ENCODE assay signal across 8 cellular contexts in the genomic region with DNA sequence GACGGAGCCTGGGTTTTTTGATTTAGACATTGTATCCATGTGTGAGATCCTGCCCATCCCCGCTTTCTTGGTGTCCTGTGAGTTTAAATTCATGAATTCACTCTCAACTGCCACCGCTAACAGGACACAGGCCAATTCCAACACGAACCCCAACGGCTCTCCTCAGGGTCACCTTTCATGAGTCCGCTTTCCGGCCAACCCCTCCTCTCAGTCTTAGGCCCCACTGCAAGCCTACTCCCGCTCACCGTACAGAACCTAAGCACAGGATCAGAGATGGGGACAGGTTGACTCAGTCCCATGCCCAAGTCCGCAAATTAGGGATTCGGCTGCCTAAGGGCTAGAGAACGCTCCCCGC. TPM values are rescaled to one million over a fixed set of nuclear protein-coding genes. Genes with fewer than 3 reads are reported as not detected.
A peak's percentile ranks its signal among the peaks of the same experiment; 100 is the strongest.
DNase-seq lines count a peak whose midpoint lies in the region; ATAC-seq and TF ChIP-seq lines count a peak whose summit lies in the region.

No MANE protein-coding gene starts in this region.

- no peak overlapping the region for H3K4me2 ChIP-seq in Karpas-422 (ENCODE audit: low read depth, low read length, poor library complexity, severe bottlenecking)

- H3K9me3 ChIP-seq in heart left ventricle (no peaks in the 10 kb centered on the region), right lobe of liver (no peaks in the 10 kb centered on the region), Karpas-422 (ENCODE audit: low read length) (no peaks in the 10 kb centered on the region)

- no peak overlapping the region for H3K9ac ChIP-seq in Karpas-422 (ENCODE audit: low read length)

- TF ChIP-seq POLR2A in heart left ventricle (IDR thresholded peaks at IDR 0.05) (no peak), right lobe of liver (IDR thresholded peaks at IDR 0.05) (no peak)

- H3K9me2 ChIP-seq in Karpas-422 (replicated peaks; ENCODE audit: insufficient read depth, low read length) = no peaks in the 10 kb centered on the region

- peak overlapping the region; percentile 62 for H3K27ac Mint-ChIP-seq in activated naive CD8-positive, alpha-beta T cell treated with anti-CD3 and anti-CD28 coated beads, Interleukin-2, amount 10 ng/mL, durations not matched to agents 7 days and 5 days

- TF ChIP-seq CTCF in heart left ventricle (IDR thresholded peaks at IDR 0.05) (no peak), right lobe of liver (IDR thresholded peaks at IDR 0.05) (no peak)

- H3K4me3 ChIP-seq in heart left ventricle (peak overlapping the region; percentile 43 to 90 (median 80)), right lobe of liver (peak overlapping the region; percentile 81 to 85 (median 85)), urinary bladder (ENCODE audit: low read depth, low read length) (peak overlapping the region; percentile 62), Karpas-422 (ENCODE audit: low read length) (no peak overlapping the region)

- peaks cover 5% of the 10 kb centered on the region for H3K27me3 Mint-ChIP-seq in activated naive CD8-positive, alpha-beta T cell treated with anti-CD3 and anti-CD28 coated beads, Interleukin-2, amount 10 ng/mL, durations not matched to agents 7 days and 5 days

- no peak overlapping the region for H2AFZ ChIP-seq in Karpas-422 (ENCODE audit: low read length)

- peak overlapping the region; percentile 83 for H3K4me3 Mint-ChIP-seq in activated naive CD8-positive, alpha-beta T cell treated with anti-CD3 and anti-CD28 coated beads, Interleukin-2, amount 10 ng/mL, durations not matched to agents 7 days and 5 days

- H4K20me1 ChIP-seq in Karpas-422 (ENCODE audit: insufficient read depth, low read depth, low read length) = no peaks in the 10 kb centered on the region

- H3K27ac ChIP-seq in heart left ventricle = peak overlapping the region; percentile 57 to 93 (median 82)
- peak overlapping the region; percentile 84 to 92 (median 88) for H3K27ac ChIP-seq in right lobe of liver
- no peak overlapping the region for H3K27ac ChIP-seq in urinary bladder (ENCODE audit: low read depth)
- no peak overlapping the region for H3K27ac ChIP-seq in Karpas-422 (ENCODE audit: low read length)

- H3K4me1 Mint-ChIP-seq in activated naive CD8-positive, alpha-beta T cell treated with anti-CD3 and anti-CD28 coated beads, Interleukin-2, amount 10 ng/mL, durations not matched to agents 7 days and 5 days = peaks cover 12% of the 10 kb centered on the region

- WGBS in heart left ventricle, 4 donors = 11 to 14% (median 13%) methylated on average over 11 to 13 of the region's 13 CpGs
- WGBS in right lobe of liver (ENCODE audit: insufficient coverage, low coverage, low lambda C conversion rate, missing lambda C conversion rate) = 3% methylated on average over 8 of the region's 13 CpGs
- 15% methylated on average over 13 of the region's 13 CpGs for WGBS in urinary bladder

- peaks cover 0 to 35% (median 16%) of the 10 kb centered on the region in 12 donors for H3K4me1 ChIP-seq in heart left ventricle
- peaks cover 0 to 38% (median 3%) of the 10 kb centered on the region in 4 donors for H3K4me1 ChIP-seq in right lobe of liver
- no peaks in the 10 kb centered on the region for H3K4me1 ChIP-seq in urinary bladder (ENCODE audit: insufficient read depth)
- H3K4me1 ChIP-seq in Karpas-422 (ENCODE audit: low read length) = no peaks in the 10 kb centered on the region

- no peaks in the 10 kb centered on the region for H3K36me3 Mint-ChIP-seq in activated naive CD8-positive, alpha-beta T cell treated with anti-CD3 and anti-CD28 coated beads, Interleukin-2, amount 10 ng/mL, durations not matched to agents 7 days and 5 days

- no peaks in the 10 kb centered on the region for H3K9me3 Mint-ChIP-seq in activated naive CD8-positive, alpha-beta T cell treated with anti-CD3 and anti-CD28 coated beads, Interleukin-2, amount 10 ng/mL, durations not matched to agents 7 days and 5 days

- no peaks in the 10 kb centered on the region for H3K36me3 ChIP-seq in heart left ventricle
- peaks cover 0 to 3% (median 0%) of the 10 kb centered on the region in 4 donors for H3K36me3 ChIP-seq in right lobe of liver
- H3K36me3 ChIP-seq in urinary bladder (ENCODE audit: insufficient read depth) = no peaks in the 10 kb centered on the region
- no peaks in the 10 kb centered on the region for H3K36me3 ChIP-seq in Karpas-422 (ENCODE audit: insufficient read depth, low read length)

- intact Hi-C loops in heart left ventricle (cut with DNase I) = loop anchor here in 7 of 10 donors (5.0 to 10.0 kb wide), 5 partner anchors 222 to 270 kb away; a partner anchor contains a TSS
- intact Hi-C loops in cardiac septum (cut with DNase I) = loop anchor here (2.0 to 5.0 kb wide), 3 partner anchors 200 to 520 kb away; a partner anchor contains a TSS
- intact Hi-C loops in right lobe of liver (cut with DNase I) = loop anchor here in 1 of 2 donors (10.0 kb wide), 1 partner anchor 222 kb away; no protein-coding TSS in a partner anchor

- H3K79me2 ChIP-seq in Karpas-422 (ENCODE audit: low read length) = no peaks in the 10 kb centered on the region

- ATAC-seq in heart left ventricle (no peak), right lobe of liver (no peak)
- no peak for ATAC-seq in activated naive CD8-positive, alpha-beta T cell treated with anti-CD3 and anti-CD28 coated beads, Interleukin-2, amount 10 ng/mL, durations not matched to agents 7 days and 5 days (ENCODE audit: low read depth)

- POLR2A ChIA-PET in activated naive CD8-positive, alpha-beta T cell treated with anti-CD3 and anti-CD28 coated beads, Interleukin-2, amount 10 ng/mL, durations not matched to agents 7 days and 5 days (lab: Charles Lee) = no interaction called here

- DNase-seq in heart left ventricle (no peak), cardiac septum (ENCODE audit: low spot score) (no peak), right lobe of liver (no peak), SKM-1 (lab: John Stamatoyannopoulos, UW; ENCODE audit: unreplicated experiment) (no peak), Karpas-422 (no peak), HCEC 1CT (no peak)
- DNase-seq in activated naive CD8-positive, alpha-beta T cell treated with anti-CD3 and anti-CD28 coated beads, Interleukin-2, amount 10 ng/mL, durations not matched to agents 7 days and 5 days = no peak

- H3K27me3 ChIP-seq in heart left ventricle (no peaks in the 10 kb centered on the region), right lobe of liver (no peaks in the 10 kb centered on the region), Karpas-422 (ENCODE audit: low read length) (no peaks in the 10 kb centered on the region)

RNA-seq across cellular contexts. Expression of a gene that starts 0.2 kb away (rescaled TPM):
- 100 to 1,000 TPM in 8 of 9 donors, 10 to 100 TPM in 1; 83.4 to 143 (median 132) TPM for total RNA-seq in heart left ventricle
- 100 to 1,000 TPM in 1 of 2 donors, 10 to 100 TPM in 1; 95.1 to 134 TPM for polyA plus RNA-seq in heart left ventricle
- 124 TPM for total RNA-seq in cardiac septum
- 10 to 100 TPM; 81.0 to 81.6 TPM for total RNA-seq in activated naive CD8-positive, alpha-beta T cell treated with anti-CD3 and anti-CD28 coated beads, Interleukin-2, amount 10 ng/mL, durations not matched to agents 7 days and 5 days
- 100 to 1,000 TPM; 207 to 885 (median 634) TPM for total RNA-seq in right lobe of liver
- 137 TPM for total RNA-seq in urinary bladder
- 121 TPM for polyA plus RNA-seq in urinary bladder
- 81.3 and 146 TPM in 2 replicates for total RNA-seq in Karpas-422 (2014; rRNA removed; shearing (Covaris generic); ENCODE audit: low replicate concordance)

RNA-seq across cellular contexts. Expression of a gene that starts 5.3 kb away (rescaled TPM):
- total RNA-seq in heart left ventricle (100 to 1,000 TPM in 3 of 9 donors, 10 to 100 TPM in 6; 77.1 to 130 (median 96.2) TPM), cardiac septum (92.3 TPM), right lobe of liver (100 to 1,000 TPM; 167 to 856 (median 390) TPM), urinary bladder (42.7 TPM)
- polyA plus RNA-seq in heart left ventricle (100 to 1,000 TPM in 1 of 2 donors, 10 to 100 TPM in 1; 64.9 to 126 TPM), urinary bladder (121 TPM)
- 10 to 100 TPM; 80.7 to 88.4 TPM for total RNA-seq in activated naive CD8-positive, alpha-beta T cell treated with anti-CD3 and anti-CD28 coated beads, Interleukin-2, amount 10 ng/mL, durations not matched to agents 7 days and 5 days
- total RNA-seq in Karpas-422 (2014; rRNA removed; shearing (Covaris generic); ENCODE audit: low replicate concordance) = not detected in 2 replicates

Comparison
In these comparisons a context has a peak if more than half of its experiments do, and no peak if none do; other contexts are left out.
1. H3K27ac ChIP-seq: peak in heart left ventricle (12 of 12) and right lobe of liver (3 of 3); none in urinary bladder (single experiment) and Karpas-422 (single experiment).
2. RNA of a gene that starts 5.3 kb away (total RNA-seq): 167 to 856 TPM in right lobe of liver, 77.1 to 130 TPM in heart left ventricle, 92.3 TPM in cardiac septum (single experiment), 80.7 to 88.4 TPM in activated naive CD8-positive, alpha-beta T cell treated with anti-CD3 and anti-CD28 coated beads, Interleukin-2, amount 10 ng/mL, durations not matched to agents 7 days and 5 days and 42.7 TPM in urinary bladder (single experiment); not detected in Karpas-422; every median in the first group is over 10 times any median in the second.